In genomic region chr19:18850560-18851375, GRCh38 we compare ENCODE assay signal across 16 cellular contexts. TPM values are rescaled to one million over a fixed set of nuclear protein-coding genes. Genes with fewer than 3 reads are reported as not detected.
DNase-seq lines count a peak whose midpoint lies in the region; ATAC-seq and TF ChIP-seq lines count a peak whose summit lies in the region.
"Had no signal": no experiment of that assay in that cellular context is flagged by ENCODE, and none has a peak within 500 bp of the region (broad histone marks: within the 10 kb centered on the region; RNA-seq: fewer than 3 reads in every experiment).

No MANE protein-coding gene starts in this region.

- no peak for ATAC-seq in activated T-helper 17 cell treated with anti-CD3 and anti-CD28 coated beads, Interleukin-2, amount 50 U/mL, for 72 hours (replicated peaks)
- ATAC-seq in thoracic aorta (ENCODE audit: insufficient number of reproducible peaks, low FRiP score, low read depth) (no peak), GM21423 (IDR thresholded peaks at IDR 0.05; ENCODE audit: unreplicated experiment) (no peak), GM18861 (IDR thresholded peaks at IDR 0.05; ENCODE audit: unreplicated experiment) (no peak), GM18868 (IDR thresholded peaks at IDR 0.05; ENCODE audit: unreplicated experiment) (no peak)

- TF ChIP-seq CTCF in nephron progenitor cell (IDR thresholded peaks at IDR 0.05), result no peak
- TF ChIP-seq CTCF in thoracic aorta (IDR thresholded peaks at IDR 0.05), result no peak

- H3K36me3 Mint-ChIP-seq in activated T-helper 17 cell treated with anti-CD3 and anti-CD28 coated beads, Interleukin-2, amount 50 U/mL, for 72 hours (ENCODE audit: low read depth), result peaks cover 99% of the 10 kb centered on the region
- peaks cover 25% of the 10 kb centered on the region for H3K36me3 Mint-ChIP-seq in nephron progenitor cell (ENCODE audit: low read depth)

- H3K4me1 ChIP-seq in thoracic aorta (ENCODE audit: control insufficient read depth in 1 of 2, low read depth in 2 of 2), result peaks cover 33 to 50% of the 10 kb centered on the region in 2 donors

- no peak overlapping the region for H3K4me3 Mint-ChIP-seq in activated T-helper 17 cell treated with anti-CD3 and anti-CD28 coated beads, Interleukin-2, amount 50 U/mL, for 72 hours
- H3K4me3 Mint-ChIP-seq in nephron progenitor cell, result peak overlapping the region; percentile 71

- DNase-seq in dermis blood vessel endothelial cell (peak; percentile 18), nephron progenitor cell (peak; percentile 77), thoracic aorta (ENCODE audit: low spot score) (no peak)
- DNase-seq: activated CD4-positive, alpha-beta T cell treated with anti-CD3 and anti-CD28 coated beads, Interleukin-2, amount 50 U/mL, for 48 hours; activated gamma-delta T cell; glutamatergic neuron; NCI-H2081 treated with DMSO at 0.1 percent for 48 hours; NCI-H774; stimulated activated CD4-positive, alpha-beta T cell treated with anti-CD3 and anti-CD28 coated beads, Interleukin-15, amount 100 ng/mL, for 24 hours had no signal

- no peaks in the 10 kb centered on the region for H3K9me3 ChIP-seq in thoracic aorta
- H3K9me3 ChIP-seq: BLaER1 treated with 17β-estradiol and CSF1 and Interleukin-3, amounts not matched to agents 10 nM and 100 nM had no signal

- peak overlapping the region; percentile 51 for H3K27ac Mint-ChIP-seq in activated T-helper 17 cell treated with anti-CD3 and anti-CD28 coated beads, Interleukin-2, amount 50 U/mL, for 72 hours
- H3K27ac Mint-ChIP-seq in nephron progenitor cell, result peak overlapping the region; percentile 96

- H3K27ac ChIP-seq in thoracic aorta, result peak overlapping the region; percentile 75 to 85

- H3K36me3 ChIP-seq in thoracic aorta, result peaks cover 48% of the 10 kb centered on the region

- H3K9me3 Mint-ChIP-seq in activated T-helper 17 cell treated with anti-CD3 and anti-CD28 coated beads, Interleukin-2, amount 50 U/mL, for 72 hours, result no peaks in the 10 kb centered on the region
- H3K9me3 Mint-ChIP-seq in nephron progenitor cell, result no peaks in the 10 kb centered on the region

- H3K27me3 ChIP-seq in thoracic aorta (replicated peaks; ENCODE audit: insufficient read depth), result no peaks in the 10 kb centered on the region
- H3K27me3 ChIP-seq: BLaER1 treated with 17β-estradiol and CSF1 and Interleukin-3, amounts not matched to agents 10 nM and 100 nM had no signal

- H3K27me3 Mint-ChIP-seq in activated T-helper 17 cell treated with anti-CD3 and anti-CD28 coated beads, Interleukin-2, amount 50 U/mL, for 72 hours, result no peaks in the 10 kb centered on the region
- H3K27me3 Mint-ChIP-seq in nephron progenitor cell (ENCODE audit: low read depth, poor library complexity), result peaks cover 2% of the 10 kb centered on the region

- no peak overlapping the region for H3K4me3 ChIP-seq in thoracic aorta

- H3K4me1 Mint-ChIP-seq in activated T-helper 17 cell treated with anti-CD3 and anti-CD28 coated beads, Interleukin-2, amount 50 U/mL, for 72 hours, result peaks cover 29% of the 10 kb centered on the region
- H3K4me1 Mint-ChIP-seq in nephron progenitor cell, result peaks cover 79% of the 10 kb centered on the region

RNA-seq across cellular contexts. Expression of gene UPF1, which starts 19.0 kb away (rescaled TPM):
- total RNA-seq in activated T-helper 17 cell treated with anti-CD3 and anti-CD28 coated beads, Interleukin-2, amount 50 U/mL, for 72 hours, result 10 to 100 TPM; 64.9 to 90.1 TPM
- total RNA-seq in dermis blood vessel endothelial cell, result 100 and 107 TPM in 2 replicates
- 10 to 100 TPM; 56.5 to 95.2 TPM for total RNA-seq in thoracic aorta

RNA-seq across cellular contexts. Expression of gene CERS1, which starts 45.2 kb away (rescaled TPM):
- total RNA-seq in activated T-helper 17 cell treated with anti-CD3 and anti-CD28 coated beads, Interleukin-2, amount 50 U/mL, for 72 hours, result not detected
- total RNA-seq in dermis blood vessel endothelial cell, result 1.0 and 1.3 TPM in 2 replicates
- 1 to 10 TPM; 1.1 to 1.7 TPM for total RNA-seq in thoracic aorta

RNA-seq across cellular contexts. Expression of gene COMP, which starts 59.7 kb away (rescaled TPM):
- not detected for total RNA-seq in activated T-helper 17 cell treated with anti-CD3 and anti-CD28 coated beads, Interleukin-2, amount 50 U/mL, for 72 hours
- total RNA-seq in dermis blood vessel endothelial cell, result not detected in 2 replicates
- 10 to 100 TPM; 16.9 to 29.8 TPM for total RNA-seq in thoracic aorta
- total RNA-seq: lung microvascular endothelial cell, M059J had no signal

Comparison
In these comparisons a context has a peak if more than half of its experiments do, and no peak if none do; other contexts are left out.
1. RNA of gene COMP, which starts 59.7 kb away (total RNA-seq): 16.9 to 29.8 TPM in thoracic aorta; not detected in activated T-helper 17 cell treated with anti-CD3 and anti-CD28 coated beads, Interleukin-2, amount 50 U/mL, for 72 hours and not detected in dermis blood vessel endothelial cell; every median in the first group is over 10 times any median in the second.